Comparison of ENCODE assay signal across 8 cellular contexts in the genomic region with DNA sequence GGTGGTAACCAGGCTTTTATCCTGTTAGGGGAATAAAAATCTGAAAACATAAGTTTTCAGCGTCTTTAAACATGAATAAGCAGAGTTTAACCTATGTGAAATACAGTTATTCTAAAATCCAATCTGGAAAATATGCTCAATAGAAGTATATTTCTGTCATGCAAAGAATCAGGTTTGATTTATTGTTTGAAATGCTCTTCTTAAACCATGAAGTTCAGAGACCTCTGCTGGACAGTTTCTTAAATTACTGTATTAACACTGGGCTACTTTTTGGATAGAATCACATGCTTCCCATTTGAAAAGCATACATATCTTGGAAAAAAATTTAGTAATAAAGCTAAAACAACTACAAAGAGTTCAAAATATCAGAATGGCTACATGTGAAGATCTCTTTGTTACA. TPM values are rescaled to one million over a fixed set of nuclear protein-coding genes. Genes with fewer than 3 reads are reported as not detected.
DNase-seq lines count a peak whose midpoint lies in the region; ATAC-seq and TF ChIP-seq lines count a peak whose summit lies in the region.

No MANE protein-coding gene starts in this region.

- no peak for TF ChIP-seq EP300 in SK-N-SH (IDR thresholded peaks at IDR 0.05; ENCODE audit: borderline replicate concordance in 1 of 2, low read depth in 1 of 2, low read length in 1 of 2)

- H3K4me1 ChIP-seq in SK-N-SH (ENCODE audit: control insufficient read depth in 1 of 2, insufficient read depth in 2 of 2, low read depth in 1 of 2, low read length in 1 of 2) (no peaks in the 10 kb centered on the region), vagina (no peaks in the 10 kb centered on the region)

- H3K79me2 ChIP-seq in SK-N-SH (ENCODE audit: insufficient read depth) = no peaks in the 10 kb centered on the region

- intact Hi-C loops in vagina (cut with DNase I) = loop anchor here (10.0 kb wide), 1 partner anchor 306 kb away; no protein-coding TSS in a partner anchor

- POLR2A ChIA-PET in SK-N-SH (lab: Yijun Ruan, JAX) = no interaction called here

- DNase-seq in DMS53 (lab: John Stamatoyannopoulos, UW) = peak; percentile 77
- DNase-seq in Jurkat, Clone E6-1 (ENCODE audit: low read depth, low spot score) = peak; percentile 35
- DNase-seq in SK-N-SH = peak; percentile 28
- DNase-seq in glomerular visceral epithelial cell (ENCODE audit: extremely low spot score) = peak; percentile 28
- no peak for DNase-seq in vagina (ENCODE audit: extremely low spot score in 2 of 2)
- no peak for DNase-seq in NCI-H187 treated with DMSO at 0.1 percent for 48 hours (lab: John Stamatoyannopoulos, UW)

- no peaks in the 10 kb centered on the region for H3F3A ChIP-seq in SK-N-SH (replicated peaks; ENCODE audit: insufficient read depth)

- H3K27me3 ChIP-seq in SK-N-SH (ENCODE audit: insufficient read depth) (no peaks in the 10 kb centered on the region), vagina (no peaks in the 10 kb centered on the region)

- H2AFZ ChIP-seq in SK-N-SH (ENCODE audit: low read depth) = no peak overlapping the region

- peaks cover 4% of the 10 kb centered on the region; the same call in 1 of the 2 replicates for H4K20me1 ChIP-seq in SK-N-SH (ENCODE audit: insufficient read depth)

- no peak overlapping the region for H3K4me3 ChIP-seq in Jurkat, Clone E6-1 (ENCODE audit: low read length)
- no peak overlapping the region for H3K4me3 ChIP-seq in SK-N-SH (ENCODE audit: low read depth in 2 of 2, low read length in 1 of 2)
- no peak overlapping the region for H3K4me3 ChIP-seq in vagina

- TF ChIP-seq RAD21 in SK-N-SH (IDR thresholded peaks at IDR 0.05; ENCODE audit: low read length) = peak; percentile 74

- H3K9ac ChIP-seq in SK-N-SH = no peak overlapping the region

- TF ChIP-seq CTCF in SK-N-SH (IDR thresholded peaks at IDR 0.05) (peak; percentile 70), vagina (IDR thresholded peaks at IDR 0.05) (peak; percentile 4 to 39 (median 20))

- ATAC-seq in HG03432 (IDR thresholded peaks at IDR 0.05; ENCODE audit: unreplicated experiment) = no peak
- no peak for ATAC-seq in GM21619 (IDR thresholded peaks at IDR 0.05; ENCODE audit: unreplicated experiment)

- 24% methylated on average over 1 of the region's 1 CpG for WGBS in SK-N-SH (ENCODE audit: low lambda C conversion rate)

- H3K9me3 ChIP-seq in SK-N-SH = no peaks in the 10 kb centered on the region
- H3K9me3 ChIP-seq in vagina = no peaks in the 10 kb centered on the region

- peaks cover 10 to 30% of the 10 kb centered on the region in 2 experiments for H3K36me3 ChIP-seq in SK-N-SH (replicated peaks in 1 of 2; ENCODE audit: control insufficient read depth in 1 of 2, insufficient read depth in 2 of 2, low read length in 1 of 2)
- peaks cover 0 to 6% of the 10 kb centered on the region in 2 donors for H3K36me3 ChIP-seq in vagina

- CTCF ChIA-PET in SK-N-SH (lab: Yijun Ruan, JAX) = interaction anchor here (0.6 to 5.3 kb wide), 18 partner anchors 9 to 530 kb away, joined by 3 to 88 read pairs (median 4); no protein-coding TSS in a partner anchor

- H3K9me2 ChIP-seq in SK-N-SH = no peaks in the 10 kb centered on the region

- H3K4me2 ChIP-seq in SK-N-SH = no peak overlapping the region

- H3K27ac ChIP-seq in SK-N-SH (ENCODE audit: low read depth in 2 of 2, low read length in 1 of 2) (no peak overlapping the region), vagina (no peak overlapping the region)

- TF ChIP-seq POLR2A in vagina (IDR thresholded peaks at IDR 0.05) = no peak

TF ChIP-seq in SK-N-SH, 30 proteins besides CTCF, POLR2A, EP300 and RAD21:
- TF ChIP-seq, protein P1, sequence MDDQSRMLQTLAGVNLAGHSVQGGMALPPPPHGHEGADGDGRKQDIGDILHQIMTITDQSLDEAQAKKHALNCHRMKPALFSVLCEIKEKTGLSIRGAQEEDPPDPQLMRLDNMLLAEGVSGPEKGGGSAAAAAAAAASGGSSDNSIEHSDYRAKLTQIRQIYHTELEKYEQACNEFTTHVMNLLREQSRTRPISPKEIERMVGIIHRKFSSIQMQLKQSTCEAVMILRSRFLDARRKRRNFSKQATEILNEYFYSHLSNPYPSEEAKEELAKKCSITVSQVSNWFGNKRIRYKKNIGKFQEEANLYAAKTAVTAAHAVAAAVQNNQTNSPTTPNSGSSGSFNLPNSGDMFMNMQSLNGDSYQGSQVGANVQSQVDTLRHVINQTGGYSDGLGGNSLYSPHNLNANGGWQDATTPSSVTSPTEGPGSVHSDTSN (IDR thresholded peaks at IDR 0.05) = peak; percentile 56
- TF ChIP-seq SIN3A (IDR thresholded peaks at IDR 0.05; ENCODE audit: borderline replicate concordance, low read depth, low read length) = no peak
- TF ChIP-seq RCOR1 (IDR thresholded peaks at IDR 0.05; ENCODE audit: low read length) = no peak
- no peak for TF ChIP-seq YY1 (IDR thresholded peaks at IDR 0.05; ENCODE audit: low read depth)
- peak; percentile 42 for TF ChIP-seq SMC3 (IDR thresholded peaks at IDR 0.05; ENCODE audit: low read depth, low read length)
- TF ChIP-seq NRF1 (IDR thresholded peaks at IDR 0.05; ENCODE audit: low read depth, low read length) = no peak

RNA-seq across cellular contexts. Expression of a gene that starts 25.4 kb away (rescaled TPM):
- 77.9 TPM for polyA plus RNA-seq in Jurkat, Clone E6-1 (2012; ENCODE audit: insufficient read depth, insufficient read length)
- polyA plus RNA-seq in SK-N-SH (2012; rRNA removed) = 21.3 and 22.5 TPM in 2 replicates
- polyA plus RNA-seq in SK-N-SH (2012; cell fraction: cytosol; rRNA removed) = 26.6 and 39.0 TPM in 2 replicates
- polyA plus RNA-seq in SK-N-SH (2012; cell fraction: nucleus; rRNA removed) = 13.7 and 26.9 TPM in 2 replicates
- 14.7 TPM for total RNA-seq in vagina

RNA-seq across cellular contexts. Expression of a gene that starts 25.6 kb away (rescaled TPM):
- 30.1 TPM for polyA plus RNA-seq in Jurkat, Clone E6-1 (2012; ENCODE audit: insufficient read depth, insufficient read length)
- polyA plus RNA-seq in SK-N-SH (2012; rRNA removed) = 14.8 and 19.1 TPM in 2 replicates
- 18.9 and 22.0 TPM in 2 replicates for polyA plus RNA-seq in SK-N-SH (2012; cell fraction: cytosol; rRNA removed)
- polyA plus RNA-seq in SK-N-SH (2012; cell fraction: nucleus; rRNA removed) = 11.6 and 17.0 TPM in 2 replicates
- total RNA-seq in vagina = 15.0 TPM

Comparison
In these comparisons a context has a peak if more than half of its experiments do, and no peak if none do; other contexts are left out.
1. DNase-seq: peak in DMS53 (single experiment), Jurkat, Clone E6-1 (single experiment), SK-N-SH (single experiment) and glomerular visceral epithelial cell (single experiment); none in vagina (0 of 2) and NCI-H187 treated with DMSO at 0.1 percent for 48 hours (single experiment).